Comparison of ENCODE assay signal across 27 cellular contexts in genomic region chr6:154783229-154783628, GRCh38. TPM values are rescaled to one million over a fixed set of nuclear protein-coding genes. Genes with fewer than 3 reads are reported as not detected.
DNase-seq lines count a peak whose midpoint lies in the region; ATAC-seq and TF ChIP-seq lines count a peak whose summit lies in the region.
"Had no signal": no experiment of that assay in that cellular context is flagged by ENCODE, and none has a peak within 500 bp of the region (broad histone marks: within the 10 kb centered on the region; RNA-seq: fewer than 3 reads in every experiment).

No MANE protein-coding gene starts in this region.

- H3K27me3 Mint-ChIP-seq in WTC11 (ENCODE audit: low read depth), result no peaks in the 10 kb centered on the region
- H3K27me3 Mint-ChIP-seq in progenitor cell of endocrine pancreas, result no peaks in the 10 kb centered on the region
- no peaks in the 10 kb centered on the region for H3K27me3 Mint-ChIP-seq in activated T-helper 1 cell treated with anti-CD3 and anti-CD28 coated beads, Interleukin-12 subunit alpha, Interleukin-12 subunit beta, Interleukin-2, Interleukin-4 antibody, amounts not matched to agents 30 ng/mL and 10 ng/mL and 1 ng/mL, durations not matched to agents 14 hours and 24 hours and 36 hours (ENCODE audit: insufficient read depth)

- CTCF ChIA-PET in WTC11 (lab: Charles Lee) (no interaction called here), GM10248 (lab: Yijun Ruan, JAX) (interaction anchor here (1.0 to 1.6 kb wide), 5 partner anchors 8 to 108 kb away, joined by 3 to 5 read pairs (median 4); no protein-coding TSS in a partner anchor)

- POLR2A ChIA-PET in WTC11 (lab: Charles Lee), result no interaction called here
- POLR2A ChIA-PET in GM10248 (lab: Yijun Ruan, JAX), result no interaction called here

- no peak overlapping the region for H3K4me3 Mint-ChIP-seq in WTC11
- no peak overlapping the region for H3K4me3 Mint-ChIP-seq in progenitor cell of endocrine pancreas (ENCODE audit: low read depth)
- H3K4me3 Mint-ChIP-seq in activated T-helper 1 cell treated with anti-CD3 and anti-CD28 coated beads, Interleukin-12 subunit alpha, Interleukin-12 subunit beta, Interleukin-2, Interleukin-4 antibody, amounts not matched to agents 30 ng/mL and 10 ng/mL and 1 ng/mL, durations not matched to agents 14 hours and 24 hours and 36 hours, result no peak overlapping the region
- H3K4me3 Mint-ChIP-seq: stimulated activated effector memory CD8-positive, alpha-beta T cell treated with anti-CD3 and anti-CD28 coated beads, Interleukin-12 subunit alpha, Interleukin-12 subunit beta, amount 100 ng/mL, for 72 hours; T-helper 2 cell treated with Interferon-gamma antibody and Interleukin-4, amounts not matched to agents 5 μg/mL and 100 μg/mL, for 36 hours had no signal

- 86 to 91% methylated on average over 2 of the region's 2 CpGs for WGBS in tibial nerve, 2 donors

- TF ChIP-seq EP300 in tibial nerve (IDR thresholded peaks at IDR 0.05), result no peak

- ATAC-seq in GM18861 (IDR thresholded peaks at IDR 0.05; ENCODE audit: unreplicated experiment), result peak; percentile 87
- ATAC-seq in GM19467 (IDR thresholded peaks at IDR 0.05; ENCODE audit: unreplicated experiment), result peak; percentile 72
- peak; percentile 73 for ATAC-seq in HG03108 (IDR thresholded peaks at IDR 0.05; ENCODE audit: unreplicated experiment)
- no peak for ATAC-seq in WTC11
- ATAC-seq: lower lobe of right lung; mucosa of descending colon; SK-N-SH treated with all-trans-retinoic acid at 6 μM for 48 hours; stimulated activated effector memory CD8-positive, alpha-beta T cell treated with anti-CD3 and anti-CD28 coated beads, Interleukin-12 subunit alpha, Interleukin-12 subunit beta, amount 100 ng/mL, for 72 hours had no signal

- H3K9me3 ChIP-seq in tibial nerve, result no peaks in the 10 kb centered on the region
- H3K9me3 ChIP-seq: adrenal gland, lower lobe of right lung, mucosa of descending colon, neutrophil, testis had no signal

- TF ChIP-seq CTCF in WTC11 (IDR thresholded peaks at IDR 0.05) (no peak), progenitor cell of endocrine pancreas (IDR thresholded peaks at IDR 0.05; ENCODE audit: unreplicated experiment) (no peak), GM10248 (IDR thresholded peaks at IDR 0.05; ENCODE audit: control extremely low read depth, extremely low read depth, low read depth, missing control alignments) (no peak), tibial nerve (IDR thresholded peaks at IDR 0.05) (no peak)

- H3K27ac Mint-ChIP-seq in WTC11, result 0 out of 2 replicates have a peak overlapping the region, but pooled peaks have one; percentile 7
- no peak overlapping the region for H3K27ac Mint-ChIP-seq in progenitor cell of endocrine pancreas
- H3K27ac Mint-ChIP-seq in activated T-helper 1 cell treated with anti-CD3 and anti-CD28 coated beads, Interleukin-12 subunit alpha, Interleukin-12 subunit beta, Interleukin-2, Interleukin-4 antibody, amounts not matched to agents 30 ng/mL and 10 ng/mL and 1 ng/mL, durations not matched to agents 14 hours and 24 hours and 36 hours, result no peak overlapping the region
- H3K27ac Mint-ChIP-seq: stimulated activated effector memory CD8-positive, alpha-beta T cell treated with anti-CD3 and anti-CD28 coated beads, Interleukin-12 subunit alpha, Interleukin-12 subunit beta, amount 100 ng/mL, for 72 hours had no signal

- peaks cover 0 to 15% (median 2%) of the 10 kb centered on the region in 4 donors for H3K4me1 ChIP-seq in tibial nerve
- H3K4me1 ChIP-seq: lower lobe of right lung, testis had no signal

- H3K4me1 Mint-ChIP-seq in WTC11, result peaks cover 21% of the 10 kb centered on the region
- H3K4me1 Mint-ChIP-seq in progenitor cell of endocrine pancreas (ENCODE audit: low read depth), result peaks cover 11% of the 10 kb centered on the region
- peaks cover 15% of the 10 kb centered on the region for H3K4me1 Mint-ChIP-seq in activated T-helper 1 cell treated with anti-CD3 and anti-CD28 coated beads, Interleukin-12 subunit alpha, Interleukin-12 subunit beta, Interleukin-2, Interleukin-4 antibody, amounts not matched to agents 30 ng/mL and 10 ng/mL and 1 ng/mL, durations not matched to agents 14 hours and 24 hours and 36 hours (ENCODE audit: low read depth)

- peaks cover 0 to 23% (median 0%) of the 10 kb centered on the region in 3 donors for H3K36me3 ChIP-seq in tibial nerve

- H3K27ac ChIP-seq in tibial nerve, result no peak overlapping the region
- H3K27ac ChIP-seq: adrenal gland, C4-2B, KMS-11, lower lobe of right lung, neutrophil, skin epidermis, testis, VCaP had no signal

- H3K9me3 Mint-ChIP-seq in WTC11 (no peaks in the 10 kb centered on the region), progenitor cell of endocrine pancreas (ENCODE audit: low read depth) (no peaks in the 10 kb centered on the region)
- H3K9me3 Mint-ChIP-seq in activated T-helper 1 cell treated with anti-CD3 and anti-CD28 coated beads, Interleukin-12 subunit alpha, Interleukin-12 subunit beta, Interleukin-2, Interleukin-4 antibody, amounts not matched to agents 30 ng/mL and 10 ng/mL and 1 ng/mL, durations not matched to agents 14 hours and 24 hours and 36 hours, result no peaks in the 10 kb centered on the region
- H3K9me3 Mint-ChIP-seq: stimulated activated effector memory CD8-positive, alpha-beta T cell treated with anti-CD3 and anti-CD28 coated beads, Interleukin-12 subunit alpha, Interleukin-12 subunit beta, amount 100 ng/mL, for 72 hours; T-helper 2 cell treated with Interferon-gamma antibody and Interleukin-4, amounts not matched to agents 5 μg/mL and 100 μg/mL, for 36 hours had no signal

- TF ChIP-seq POLR2A in tibial nerve (IDR thresholded peaks at IDR 0.05), result no peak

- H3K36me3 Mint-ChIP-seq in WTC11 (peaks cover 23% of the 10 kb centered on the region), progenitor cell of endocrine pancreas (ENCODE audit: insufficient read depth) (peaks cover 19% of the 10 kb centered on the region)
- H3K36me3 Mint-ChIP-seq in activated T-helper 1 cell treated with anti-CD3 and anti-CD28 coated beads, Interleukin-12 subunit alpha, Interleukin-12 subunit beta, Interleukin-2, Interleukin-4 antibody, amounts not matched to agents 30 ng/mL and 10 ng/mL and 1 ng/mL, durations not matched to agents 14 hours and 24 hours and 36 hours (ENCODE audit: low read depth), result peaks cover 24% of the 10 kb centered on the region

- H3K4me3 ChIP-seq in tibial nerve, result no peak overlapping the region
- H3K4me3 ChIP-seq: adrenal gland, lower lobe of right lung, mucosa of descending colon, skin epidermis, testis had no signal

- H3K27me3 ChIP-seq in tibial nerve, result no peaks in the 10 kb centered on the region
- H3K27me3 ChIP-seq: adrenal gland, neutrophil, testis had no signal

- intact Hi-C loops in activated T-helper 1 cell treated with anti-CD3 and anti-CD28 coated beads, Interleukin-12 subunit alpha, Interleukin-12 subunit beta, Interleukin-2, Interleukin-4 antibody, amounts not matched to agents 30 ng/mL and 10 ng/mL and 1 ng/mL, durations not matched to agents 14 hours and 24 hours and 36 hours (cut with micrococcal nuclease), result no loop called here

- no peak for DNase-seq in WTC11 (ENCODE audit: low spot score)
- no peak for DNase-seq in progenitor cell of endocrine pancreas (ENCODE audit: low spot score, unreplicated experiment)
- no peak for DNase-seq in GM10248 (ENCODE audit: extremely low spot score)
- DNase-seq in activated T-helper 1 cell treated with anti-CD3 and anti-CD28 coated beads, Interleukin-12 subunit alpha, Interleukin-12 subunit beta, Interleukin-2, Interleukin-4 antibody, amounts not matched to agents 30 ng/mL and 10 ng/mL and 1 ng/mL, durations not matched to agents 14 hours and 24 hours and 36 hours (ENCODE audit: low spot score), result no peak
- DNase-seq in tibial nerve (ENCODE audit: low spot score in 2 of 2), result no peak
- DNase-seq: activated effector memory CD4-positive, alpha-beta T cell treated with anti-CD3 and anti-CD28 coated beads, Interleukin-2, amount 50 U/mL, for 16 hours; adrenal gland; lower lobe of right lung; mucosa of descending colon; MV-4-11; NCI-H1694 treated with DMSO at 0.1 percent for 48 hours; NCI-H2227 treated with DMSO at 0.1 percent for 48 hours; NCI-H748 treated with DMSO at 0.1 percent for 48 hours; RPMI8226; stimulated activated CD4-positive, alpha-beta T cell treated with anti-CD3 and anti-CD28 coated beads, Interleukin-2, amount 100 ng/mL, for 24 hours; testis had no signal

TF ChIP-seq in WTC11, 78 proteins besides CTCF, POLR2A, EP300 and RAD21:
- TF ChIP-seq TEAD1 (CRISPR knock-in tag; IDR thresholded peaks at IDR 0.05) (no peak), MYBL2 (CRISPR knock-in tag; IDR thresholded peaks at IDR 0.05) (no peak), ATF6 (CRISPR knock-in tag; IDR thresholded peaks at IDR 0.05) (no peak), NFYB (CRISPR knock-in tag; conservative IDR thresholded peaks at IDR 0.05; ENCODE audit: low read depth) (no peak), FOXK1 (CRISPR knock-in tag; IDR thresholded peaks at IDR 0.05) (no peak), GTF2I (CRISPR knock-in tag; conservative IDR thresholded peaks at IDR 0.05) (no peak), HMGA2 (CRISPR knock-in tag; IDR thresholded peaks at IDR 0.05) (no peak), FOXJ3 (CRISPR knock-in tag; IDR thresholded peaks at IDR 0.05; ENCODE audit: borderline replicate concordance) (no peak)

RNA-seq across cellular contexts. Expression of gene SCAF8, which starts 50.0 kb away (rescaled TPM):
- total RNA-seq in WTC11 (2021) (40.7 to 46.8 TPM (median 46.3 TPM) in 3 replicates), progenitor cell of endocrine pancreas (69.5 and 70.2 TPM in 2 replicates), tibial nerve (10 to 100 TPM; 41.1 to 50.7 (median 44.9) TPM)
- 37.7 and 40.9 TPM in 2 replicates for total RNA-seq in activated T-helper 1 cell treated with anti-CD3 and anti-CD28 coated beads, Interleukin-12 subunit alpha, Interleukin-12 subunit beta, Interleukin-2, Interleukin-4 antibody, amounts not matched to agents 30 ng/mL and 10 ng/mL and 1 ng/mL, durations not matched to agents 14 hours and 24 hours and 36 hours
